Comparison of ENCODE assay signal across 8 cellular contexts in genomic region chr2:196239622-196240587, GRCh38.
DNase-seq lines count a peak whose midpoint lies in the region; ATAC-seq and TF ChIP-seq lines count a peak whose summit lies in the region.

No MANE protein-coding gene starts in this region.

- intact Hi-C loops in thyroid gland (cut with DNase I), result no loop called here

- peak overlapping the region; percentile 3 for H3K4me2 ChIP-seq in GM23248 (ENCODE audit: unreplicated experiment)

- no peak overlapping the region for H2AFZ ChIP-seq in GM23248

- H3K27me3 ChIP-seq in GM23248 (replicated peaks; ENCODE audit: insufficient read depth) (no peaks in the 10 kb centered on the region), thyroid gland (no peaks in the 10 kb centered on the region)

- H3K36me3 ChIP-seq in GM23248 (ENCODE audit: low read depth), result no peaks in the 10 kb centered on the region; the same call in 1 of the 2 replicates
- H3K36me3 ChIP-seq in thyroid gland, result no peaks in the 10 kb centered on the region

- H3K9ac ChIP-seq in GM23248, result no peak overlapping the region

- WGBS in GM23248 (ENCODE audit: low coverage in 1 of 2, low lambda C conversion rate in 2 of 2, missing lambda C conversion rate in 2 of 2), 2 experiments, result 65 to 67% methylated on average over 10 of the region's 10 CpGs
- WGBS in thyroid gland, 2 donors, result 72 to 76% methylated on average over 10 of the region's 10 CpGs

- no peaks in the 10 kb centered on the region for H4K20me1 ChIP-seq in GM23248 (ENCODE audit: insufficient read depth)

- H3K27me3 Mint-ChIP-seq in naive thymus-derived CD8-positive, alpha-beta T cell, result no peaks in the 10 kb centered on the region

- POLR2A ChIA-PET in naive thymus-derived CD8-positive, alpha-beta T cell (lab: Charles Lee), result interaction anchor here (0.5 to 5.7 kb wide), 27 partner anchors 9 to 1009 kb away, joined by 3 to 57 read pairs (median 5); partner anchors contain the start of gene STK17B

- ATAC-seq in naive thymus-derived CD8-positive, alpha-beta T cell, result peak; percentile 79 to 88

- in situ Hi-C loops in GM23248 (cut with MboI), result no loop called here

- H3K4me1 ChIP-seq in GM23248 (ENCODE audit: insufficient read depth) (peaks cover 42% of the 10 kb centered on the region), thyroid gland (peaks cover 0 to 6% of the 10 kb centered on the region in 2 donors)

- peak overlapping the region; percentile 40 for H3K27ac ChIP-seq in GM23248
- peak overlapping the region; percentile 13 to 57 (median 46) for H3K27ac ChIP-seq in thyroid gland

- TF ChIP-seq POLR2A in thyroid gland (IDR thresholded peaks at IDR 0.05), result no peak

- H3F3A ChIP-seq in GM23248 (ENCODE audit: insufficient read depth), result peaks cover 29% of the 10 kb centered on the region

- H3K27ac Mint-ChIP-seq in naive thymus-derived CD8-positive, alpha-beta T cell, result peak overlapping the region; percentile 90 to 99 (median 97)

- peaks cover 0 to 2% (median 0%) of the 10 kb centered on the region in 3 donors for H3K36me3 Mint-ChIP-seq in naive thymus-derived CD8-positive, alpha-beta T cell

- H3K9me3 ChIP-seq in GM23248 (ENCODE audit: low read depth) (no peaks in the 10 kb centered on the region), thyroid gland (no peaks in the 10 kb centered on the region)

- peak overlapping the region; percentile 60 to 89 (median 76) for H3K4me3 Mint-ChIP-seq in naive thymus-derived CD8-positive, alpha-beta T cell

- H3K4me1 Mint-ChIP-seq in naive thymus-derived CD8-positive, alpha-beta T cell, result peaks cover 36 to 88% (median 78%) of the 10 kb centered on the region in 4 donors

- no peaks in the 10 kb centered on the region for H3K9me2 ChIP-seq in GM23248 (ENCODE audit: insufficient read depth)

- no peak for TF ChIP-seq CTCF in thyroid gland (IDR thresholded peaks at IDR 0.05)

- H3K9me3 Mint-ChIP-seq in naive thymus-derived CD8-positive, alpha-beta T cell, result no peaks in the 10 kb centered on the region

- H3K4me3 ChIP-seq in GM23248 (no peak overlapping the region), thyroid gland (replicated peaks in 1 of 3) (no peak overlapping the region)

- peak; percentile 96 for DNase-seq in ELR (ENCODE audit: low read depth)
- DNase-seq in GM23248, result peak; percentile 82
- peak; percentile 72 for DNase-seq in LoVo (ENCODE audit: low spot score)
- DNase-seq in activated CD4-positive, alpha-beta T cell treated with anti-CD3 and anti-CD28 coated beads for 48 hours, result peak; percentile 86
- DNase-seq in effector CD8-positive, alpha-beta T cell (lab: John Stamatoyannopoulos, UW), result peak; percentile 47
- DNase-seq in naive thymus-derived CD8-positive, alpha-beta T cell, result peak; percentile 36 to 92 (median 82)
- peak; percentile 23 to 32 for DNase-seq in thyroid gland
- no peak for DNase-seq in GM03348 (ENCODE audit: low spot score)

- H3K79me2 ChIP-seq in GM23248 (ENCODE audit: insufficient read depth), result no peaks in the 10 kb centered on the region
